ENCODE assay signal across 8 cellular contexts in genomic region chr1:1919304-1920056, GRCh38. TPM values are rescaled to one million over a fixed set of nuclear protein-coding genes. Genes with fewer than 3 reads are reported as not detected.
A peak's percentile ranks its signal among the peaks of the same experiment; 100 is the strongest.
DNase-seq lines count a peak whose midpoint lies in the region; ATAC-seq and TF ChIP-seq lines count a peak whose summit lies in the region.

No MANE protein-coding gene starts in this region.

- intact Hi-C loops in CD4-positive, alpha-beta T cell (cut with DNase I, micrococcal nuclease): loop anchor here (1.0 to 5.0 kb wide), 2 partner anchors 10 to 213 kb away; no protein-coding TSS in a partner anchor

- POLR2A ChIA-PET in CD4-positive, alpha-beta T cell (lab: Charles Lee): interaction anchor here (0.8 kb wide), 1 partner anchor 10 kb away, joined by 5 read pairs; no protein-coding TSS in a partner anchor
- POLR2A ChIA-PET in activated CD4-positive, alpha-beta memory T cell treated with anti-CD3 and anti-CD28 coated beads, Interleukin-2, amount 10 ng/mL, durations not matched to agents 7 days and 5 days (lab: Charles Lee): interaction anchor here (1.6 kb wide), 1 partner anchor 10 kb away, joined by 7 read pairs; no protein-coding TSS in a partner anchor

- H3K4me3 ChIP-seq in ectodermal cell (ENCODE audit: insufficient read depth, low read depth, low read length) (peak overlapping the region; percentile 58), lung (no peak overlapping the region)

- H3K4me1 ChIP-seq in ectodermal cell (ENCODE audit: control insufficient read depth, insufficient read depth, low read length): peaks cover 16% of the 10 kb centered on the region
- H3K4me1 ChIP-seq in lung (ENCODE audit: control insufficient read depth in 2 of 2, insufficient read depth in 2 of 2, low read length in 2 of 2): peaks cover 0 to 12% of the 10 kb centered on the region in 2 donors

- peak; percentile 100 for DNase-seq in CD4-positive, alpha-beta T cell
- DNase-seq in NCI-H82 (lab: John Stamatoyannopoulos, UW) (peak; percentile 100), lung (ENCODE audit: low spot score) (peak; percentile 100)
- peak; percentile 100 for DNase-seq in activated CD4-positive, alpha-beta memory T cell treated with anti-CD3 and anti-CD28 coated beads, Interleukin-2, amount 10 ng/mL, durations not matched to agents 7 days and 5 days
- peak; percentile 93 to 99 (median 97) for DNase-seq in stimulated activated CD4-positive, alpha-beta T cell treated with anti-CD3 and anti-CD28 coated beads, TNF-alpha, amount 100 ng/mL, for 24 hours (ENCODE audit: low read depth in 3 of 3)

- no peaks in the 10 kb centered on the region for H3K27me3 Mint-ChIP-seq in CD4-positive, alpha-beta T cell
- H3K27me3 Mint-ChIP-seq in activated CD4-positive, alpha-beta memory T cell treated with anti-CD3 and anti-CD28 coated beads, Interleukin-2, amount 10 ng/mL, durations not matched to agents 7 days and 5 days: no peaks in the 10 kb centered on the region

- H3K36me3 Mint-ChIP-seq in CD4-positive, alpha-beta T cell (ENCODE audit: low read depth): no peaks in the 10 kb centered on the region
- no peaks in the 10 kb centered on the region for H3K36me3 Mint-ChIP-seq in activated CD4-positive, alpha-beta memory T cell treated with anti-CD3 and anti-CD28 coated beads, Interleukin-2, amount 10 ng/mL, durations not matched to agents 7 days and 5 days (ENCODE audit: low read depth)

- H3K4me3 Mint-ChIP-seq in CD4-positive, alpha-beta T cell: peak overlapping the region; percentile 72
- H3K4me3 Mint-ChIP-seq in activated CD4-positive, alpha-beta memory T cell treated with anti-CD3 and anti-CD28 coated beads, Interleukin-2, amount 10 ng/mL, durations not matched to agents 7 days and 5 days: peak overlapping the region; percentile 63

- 9 to 10% methylated on average over 62 of the region's 62 CpGs for WGBS in ectodermal cell, 2 experiments
- WGBS in lung, 2 donors: 9 to 13% methylated on average over 47 to 62 of the region's 62 CpGs

- peak overlapping the region; percentile 41 for H3K27ac ChIP-seq in CD4-positive, alpha-beta T cell (ENCODE audit: low read depth, low read length)
- H3K27ac ChIP-seq in ectodermal cell (ENCODE audit: insufficient read depth, low read depth, low read length, poor library complexity, severe bottlenecking) (no peak overlapping the region), lung (ENCODE audit: low read depth in 1 of 2, low read length in 1 of 2) (peak overlapping the region; percentile 18 to 40)

- CTCF ChIA-PET in CD4-positive, alpha-beta T cell (lab: Charles Lee): interaction anchor here (3.1 kb wide), 1 partner anchor 10 kb away, joined by 13 read pairs; no protein-coding TSS in a partner anchor
- CTCF ChIA-PET in activated CD4-positive, alpha-beta memory T cell treated with anti-CD3 and anti-CD28 coated beads, Interleukin-2, amount 10 ng/mL, durations not matched to agents 7 days and 5 days (lab: Charles Lee): interaction anchor here (0.6 to 1.0 kb wide), 2 partner anchors 10 to 125 kb away, joined by 4 to 7 read pairs; no protein-coding TSS in a partner anchor

- no peaks in the 10 kb centered on the region for H3K9me3 Mint-ChIP-seq in CD4-positive, alpha-beta T cell
- no peaks in the 10 kb centered on the region for H3K9me3 Mint-ChIP-seq in activated CD4-positive, alpha-beta memory T cell treated with anti-CD3 and anti-CD28 coated beads, Interleukin-2, amount 10 ng/mL, durations not matched to agents 7 days and 5 days

- TF ChIP-seq CTCF in CD4-positive, alpha-beta T cell (IDR thresholded peaks at IDR 0.05): no peak
- TF ChIP-seq CTCF in lung (IDR thresholded peaks at IDR 0.05; ENCODE audit: control extremely low read depth, extremely low read depth): no peak

- no peaks in the 10 kb centered on the region for H3K9me3 ChIP-seq in CD4-positive, alpha-beta T cell (ENCODE audit: control insufficient read depth, low read length)
- H3K9me3 ChIP-seq in ectodermal cell (ENCODE audit: control insufficient read depth, low read length) (no peaks in the 10 kb centered on the region), lung (ENCODE audit: control insufficient read depth in 2 of 2, insufficient read depth in 1 of 2, low read length in 1 of 2) (no peaks in the 10 kb centered on the region)

- no peaks in the 10 kb centered on the region for H3K27me3 ChIP-seq in CD4-positive, alpha-beta T cell (ENCODE audit: control insufficient read depth, insufficient read depth, low read length)
- peaks cover 13% of the 10 kb centered on the region for H3K27me3 ChIP-seq in ectodermal cell (ENCODE audit: control insufficient read depth, insufficient read depth, low read length, poor library complexity, severe bottlenecking)
- no peaks in the 10 kb centered on the region for H3K27me3 ChIP-seq in lung (ENCODE audit: control insufficient read depth, insufficient read depth)

- peak overlapping the region; percentile 81 for H3K27ac Mint-ChIP-seq in CD4-positive, alpha-beta T cell
- no peak overlapping the region for H3K27ac Mint-ChIP-seq in activated CD4-positive, alpha-beta memory T cell treated with anti-CD3 and anti-CD28 coated beads, Interleukin-2, amount 10 ng/mL, durations not matched to agents 7 days and 5 days

- peaks cover 4% of the 10 kb centered on the region for H3K4me1 Mint-ChIP-seq in CD4-positive, alpha-beta T cell (ENCODE audit: low read depth)
- H3K4me1 Mint-ChIP-seq in activated CD4-positive, alpha-beta memory T cell treated with anti-CD3 and anti-CD28 coated beads, Interleukin-2, amount 10 ng/mL, durations not matched to agents 7 days and 5 days: peaks cover 4% of the 10 kb centered on the region

- ATAC-seq in CD4-positive, alpha-beta T cell (ENCODE audit: poor library complexity): peak; percentile 89
- ATAC-seq in GM19438 (IDR thresholded peaks at IDR 0.05; ENCODE audit: low read depth, unreplicated experiment) (peak; percentile 86), HG03565 (IDR thresholded peaks at IDR 0.05; ENCODE audit: unreplicated experiment) (peak; percentile 79), lung (ENCODE audit: insufficient read depth, low FRiP score) (peak; percentile 94)

- no peaks in the 10 kb centered on the region for H3K36me3 ChIP-seq in ectodermal cell (ENCODE audit: control insufficient read depth, insufficient read depth, low read length)
- no peaks in the 10 kb centered on the region for H3K36me3 ChIP-seq in lung (ENCODE audit: control insufficient read depth in 2 of 2, insufficient read depth in 2 of 2, low read length in 2 of 2)

RNA-seq across cellular contexts. Expression of gene TMEM52, which starts 0.4 kb away (rescaled TPM):
- total RNA-seq in CD4-positive, alpha-beta T cell: 1 to 10 TPM in 1 of 2 experiments, under 1 TPM in 1; 0.49 to 1.9 TPM
- total RNA-seq in activated CD4-positive, alpha-beta memory T cell treated with anti-CD3 and anti-CD28 coated beads, Interleukin-2, amount 10 ng/mL, durations not matched to agents 7 days and 5 days: not detected
- 4.6 TPM for polyA plus RNA-seq in ectodermal cell (2013, experiment 1 of 4)
- 4.4 TPM for polyA plus RNA-seq in ectodermal cell (2013, experiment 2 of 4)
- polyA plus RNA-seq in ectodermal cell (2013, experiment 3 of 4): 5.9 TPM
- 6.6 TPM for polyA plus RNA-seq in ectodermal cell (2013, experiment 4 of 4)
- total RNA-seq in lung: 1 to 10 TPM in 1 of 2 donors, not detected in 1; 6.1 TPM
- polyA plus RNA-seq in lung: 1 to 10 TPM; 2.8 to 3.1 TPM

RNA-seq across cellular contexts. Expression of gene CALML6, which starts 4.4 kb away (rescaled TPM):
- total RNA-seq in CD4-positive, alpha-beta T cell: under 1 TPM; 0.47 to 0.69 TPM
- under 1 TPM; 0.25 to 0.38 TPM for total RNA-seq in activated CD4-positive, alpha-beta memory T cell treated with anti-CD3 and anti-CD28 coated beads, Interleukin-2, amount 10 ng/mL, durations not matched to agents 7 days and 5 days
- polyA plus RNA-seq in ectodermal cell (2013, experiment 1 of 4): 0.41 TPM
- polyA plus RNA-seq in ectodermal cell (2013, experiment 2 of 4): 0.43 TPM
- 0.21 TPM for polyA plus RNA-seq in ectodermal cell (2013, experiment 3 of 4)
- 0.32 TPM for polyA plus RNA-seq in ectodermal cell (2013, experiment 4 of 4)
- under 1 TPM; 0.17 to 0.55 TPM for total RNA-seq in lung
- under 1 TPM; 0.11 to 0.51 TPM for polyA plus RNA-seq in lung

RNA-seq across cellular contexts. Expression of gene GNB1, which starts 28.6 kb away (rescaled TPM):
- 100 to 1,000 TPM; 138 to 149 TPM for total RNA-seq in CD4-positive, alpha-beta T cell
- total RNA-seq in activated CD4-positive, alpha-beta memory T cell treated with anti-CD3 and anti-CD28 coated beads, Interleukin-2, amount 10 ng/mL, durations not matched to agents 7 days and 5 days: 100 to 1,000 TPM; 428 to 431 TPM
- 334 TPM for polyA plus RNA-seq in ectodermal cell (2013, experiment 1 of 4)
- polyA plus RNA-seq in ectodermal cell (2013, experiment 2 of 4): 336 TPM
- 259 TPM for polyA plus RNA-seq in ectodermal cell (2013, experiment 3 of 4)
- polyA plus RNA-seq in ectodermal cell (2013, experiment 4 of 4): 276 TPM
- total RNA-seq in lung: 100 to 1,000 TPM; 160 to 338 TPM
- 100 to 1,000 TPM; 114 to 222 TPM for polyA plus RNA-seq in lung
